In genomic region chr17:76188213-76189060, GRCh38 we compare ENCODE assay signal across 1 cellular context.
TF ChIP-seq lines count a peak whose summit lies in the region.

No MANE protein-coding gene starts in this region.

TF ChIP-seq in A549, 52 proteins besides CTCF, POLR2A, EP300 and RAD21 (continued from another document):
- TF ChIP-seq JUN (IDR thresholded peaks at IDR 0.05) (no peak), JUNB (IDR thresholded peaks at IDR 0.05) (no peak), E2F6 (IDR thresholded peaks at IDR 0.05; ENCODE audit: borderline replicate concordance, low read depth) (no peak), POLR2AphosphoS2 (conservative IDR thresholded peaks at IDR 0.05; ENCODE audit: low read length) (no peak), FOXS1 (CRISPR knock-in tag; IDR thresholded peaks at IDR 0.05) (no peak), CHD4 (IDR thresholded peaks at IDR 0.05; ENCODE audit: borderline replicate concordance) (no peak), GATA3 (IDR thresholded peaks at IDR 0.05; ENCODE audit: borderline replicate concordance) (no peak), NFE2L2 (conservative IDR thresholded peaks at IDR 0.05; ENCODE audit: low read length) (no peak), NR3C1 (IDR thresholded peaks at IDR 0.05) (no peak), TFCP2L1 (CRISPR knock-in tag; IDR thresholded peaks at IDR 0.05) (no peak), RNF2 (IDR thresholded peaks at IDR 0.05; ENCODE audit: borderline replicate concordance, low read depth) (no peak), RCOR1 (IDR thresholded peaks at IDR 0.05; ENCODE audit: low read depth, low read length) (no peak), HOXB5 (CRISPR knock-in tag; IDR thresholded peaks at IDR 0.05) (no peak)
- TF ChIP-seq, protein P1, sequence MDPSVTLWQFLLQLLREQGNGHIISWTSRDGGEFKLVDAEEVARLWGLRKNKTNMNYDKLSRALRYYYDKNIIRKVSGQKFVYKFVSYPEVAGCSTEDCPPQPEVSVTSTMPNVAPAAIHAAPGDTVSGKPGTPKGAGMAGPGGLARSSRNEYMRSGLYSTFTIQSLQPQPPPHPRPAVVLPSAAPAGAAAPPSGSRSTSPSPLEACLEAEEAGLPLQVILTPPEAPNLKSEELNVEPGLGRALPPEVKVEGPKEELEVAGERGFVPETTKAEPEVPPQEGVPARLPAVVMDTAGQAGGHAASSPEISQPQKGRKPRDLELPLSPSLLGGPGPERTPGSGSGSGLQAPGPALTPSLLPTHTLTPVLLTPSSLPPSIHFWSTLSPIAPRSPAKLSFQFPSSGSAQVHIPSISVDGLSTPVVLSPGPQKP (IDR thresholded peaks at IDR 0.05; ENCODE audit: low read depth, low read length), result no peak
- TF ChIP-seq, protein P2, sequence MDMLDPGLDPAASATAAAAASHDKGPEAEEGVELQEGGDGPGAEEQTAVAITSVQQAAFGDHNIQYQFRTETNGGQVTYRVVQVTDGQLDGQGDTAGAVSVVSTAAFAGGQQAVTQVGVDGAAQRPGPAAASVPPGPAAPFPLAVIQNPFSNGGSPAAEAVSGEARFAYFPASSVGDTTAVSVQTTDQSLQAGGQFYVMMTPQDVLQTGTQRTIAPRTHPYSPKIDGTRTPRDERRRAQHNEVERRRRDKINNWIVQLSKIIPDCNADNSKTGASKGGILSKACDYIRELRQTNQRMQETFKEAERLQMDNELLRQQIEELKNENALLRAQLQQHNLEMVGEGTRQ (IDR thresholded peaks at IDR 0.05), result no peak
